ENCODE assay signal across 8 cellular contexts in the genomic region with DNA sequence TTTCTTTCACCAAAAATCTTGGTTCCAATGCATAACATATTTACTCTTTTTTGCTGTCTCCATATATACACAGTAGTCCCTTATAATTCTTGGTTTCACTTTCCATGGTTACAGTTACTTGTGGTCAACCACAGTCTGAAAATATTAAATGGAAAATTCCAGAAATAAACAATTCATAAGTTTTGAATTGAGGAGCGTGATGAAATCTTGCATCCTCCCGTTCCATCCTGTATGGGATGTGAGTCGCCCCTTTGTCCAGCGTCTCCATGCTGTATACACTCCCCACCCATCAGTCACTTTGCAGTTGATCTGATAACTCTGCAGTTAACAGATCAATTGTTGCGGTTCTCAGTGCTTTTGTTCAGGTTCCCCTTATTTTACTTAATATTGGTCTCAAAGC. TPM values are rescaled to one million over a fixed set of nuclear protein-coding genes. Genes with fewer than 3 reads are reported as not detected.
DNase-seq lines count a peak whose midpoint lies in the region; ATAC-seq and TF ChIP-seq lines count a peak whose summit lies in the region.

No MANE protein-coding gene starts in this region.

- H3K9me2 ChIP-seq in PC-9 (ENCODE audit: insufficient read depth) = no peaks in the 10 kb centered on the region

- TF ChIP-seq CTCF in PC-9 (conservative IDR thresholded peaks at IDR 0.05) (no peak), mammary epithelial cell (conservative IDR thresholded peaks at IDR 0.05 in 1 of 2, IDR thresholded peaks at IDR 0.05 in 1 of 2; ENCODE audit: extremely low read depth in 1 of 2, insufficient read depth in 1 of 2, low read depth in 1 of 2, low read length in 2 of 2) (no peak), left lung (IDR thresholded peaks at IDR 0.05) (no peak)

- peaks cover 5% of the 10 kb centered on the region for H3K27me3 Mint-ChIP-seq in activated T-cell treated with anti-CD3 and anti-CD28 coated beads, Interleukin-2, amount 50 U/mL, for 72 hours (ENCODE audit: low read depth)
- H3K27me3 Mint-ChIP-seq in stimulated activated naive B cell treated with anti-CD40 and anti-IgM and Interleukin-4, amounts not matched to agents 10 μg/mL and 1 μg/mL and 100 μg/mL, for 72 hours = peaks cover 0 to 13% of the 10 kb centered on the region in 2 donors

- intact Hi-C loops in PC-9 (cut with micrococcal nuclease; ENCODE audit: unreplicated experiment) (no loop called here), mammary epithelial cell (cut with micrococcal nuclease) (no loop called here), head of caudate nucleus (cut with DNase I) (no loop called here), left lung (cut with DNase I) (no loop called here)

- peak overlapping the region; percentile 6; the same call in 1 of the 2 replicates for H3K4me3 ChIP-seq in PC-9
- peak overlapping the region in 1 of 3 experiments; percentile 0 for H3K4me3 ChIP-seq in mammary epithelial cell (replicated peaks in 1 of 3; ENCODE audit: insufficient read depth in 1 of 3, low read depth in 2 of 3, low read length in 3 of 3)
- no peak overlapping the region for H3K4me3 ChIP-seq in left lung

- in situ Hi-C loops in mammary epithelial cell (cut with MboI; ENCODE audit: low sequenced_read_pairs in 2 of 2) = no loop called here

- no TSS peak for BruUV-seq in PC-9 (replicated peaks; lab: Mats Ljungman, UMichigan)
- BruUV-seq in mammary epithelial cell (replicated peaks; lab: Mats Ljungman, UMichigan) = no TSS peak

- CTCF ChIA-PET in PC-9 (lab: Charles Lee) = no interaction called here
- CTCF ChIA-PET in mammary epithelial cell (lab: Charles Lee; ENCODE audit: low non-redundant PET) = no interaction called here

- peaks cover 11% of the 10 kb centered on the region for H3K4me1 Mint-ChIP-seq in activated T-cell treated with anti-CD3 and anti-CD28 coated beads, Interleukin-2, amount 50 U/mL, for 72 hours (ENCODE audit: low read depth)
- peaks cover 11% of the 10 kb centered on the region in 2 donors for H3K4me1 Mint-ChIP-seq in stimulated activated naive B cell treated with anti-CD40 and anti-IgM and Interleukin-4, amounts not matched to agents 10 μg/mL and 1 μg/mL and 100 μg/mL, for 72 hours

- dilution Hi-C loops in mammary epithelial cell (cut with HindIII; ENCODE audit: low sequenced_read_pairs) = loop anchor here (5.0 kb wide), 1 partner anchor 61 kb away; no protein-coding TSS in a partner anchor

- POLR2A ChIA-PET in PC-9 (lab: Charles Lee; ENCODE audit: unreplicated experiment) = no interaction called here

- no peaks in the 10 kb centered on the region for H3K27me3 ChIP-seq in PC-9 (ENCODE audit: insufficient read depth, low read depth)
- no peaks in the 10 kb centered on the region for H3K27me3 ChIP-seq in mammary epithelial cell (ENCODE audit: insufficient read depth, low read length)
- peaks cover 0 to 8% of the 10 kb centered on the region in 2 donors for H3K27me3 ChIP-seq in left lung

- ATAC-seq in activated T-cell treated with anti-CD3 and anti-CD28 coated beads, Interleukin-2, amount 50 U/mL, for 72 hours (replicated peaks in 1 of 2) = peak; percentile 45 to 57
- peak; percentile 74 to 78 for ATAC-seq in stimulated activated naive B cell treated with anti-CD40 and anti-IgM and Interleukin-4, amounts not matched to agents 10 μg/mL and 1 μg/mL and 100 μg/mL, for 72 hours (replicated peaks)
- no peak for ATAC-seq in left lung

- peak overlapping the region; percentile 27 for H3K27ac Mint-ChIP-seq in activated T-cell treated with anti-CD3 and anti-CD28 coated beads, Interleukin-2, amount 50 U/mL, for 72 hours
- H3K27ac Mint-ChIP-seq in stimulated activated naive B cell treated with anti-CD40 and anti-IgM and Interleukin-4, amounts not matched to agents 10 μg/mL and 1 μg/mL and 100 μg/mL, for 72 hours = peak overlapping the region; percentile 21

- H2AFZ ChIP-seq in PC-9 (no peak overlapping the region), mammary epithelial cell (ENCODE audit: low read depth, low read length) (peak overlapping the region; percentile 38)

- no peak for DNase-seq in activated T-cell treated with anti-CD3 and anti-CD28 coated beads, Interleukin-2, amount 50 U/mL, for 72 hours
- DNase-seq in activated T-cell treated with anti-CD3 and anti-CD28 coated beads, Interleukin-2, amount 50 U/mL, for 48 hours = no peak
- DNase-seq in PC-9 (peak in 1 of 2 experiments; percentile 57), mammary epithelial cell (peak; percentile 72), head of caudate nucleus (no peak), left lung (no peak)
- no peak for DNase-seq in stimulated activated naive B cell treated with anti-CD40 and anti-IgM and Interleukin-4, amounts not matched to agents 10 μg/mL and 1 μg/mL and 100 μg/mL, for 72 hours
- DNase-seq in activated effector memory CD4-positive, alpha-beta T cell treated with anti-CD3 and anti-CD28 coated beads, Interleukin-2, amount 50 U/mL, for 16 hours = no peak

- no peaks in the 10 kb centered on the region for H3K9me3 ChIP-seq in PC-9 (ENCODE audit: insufficient read depth, low read depth)
- no peaks in the 10 kb centered on the region for H3K9me3 ChIP-seq in mammary epithelial cell (replicated peaks; ENCODE audit: insufficient read depth, low read length)
- H3K9me3 ChIP-seq in left lung = no peaks in the 10 kb centered on the region

- H3K27ac ChIP-seq in PC-9 (peak overlapping the region; percentile 56), mammary epithelial cell (ENCODE audit: insufficient read depth, low read depth, low read length) (no peak overlapping the region), left lung (peak overlapping the region in 1 of 2 donors; percentile 34)

- peaks cover 39% of the 10 kb centered on the region for H3F3A ChIP-seq in PC-9 (ENCODE audit: insufficient read depth, low read depth)

- peaks cover 47% of the 10 kb centered on the region for H3K4me1 ChIP-seq in PC-9 (replicated peaks; ENCODE audit: insufficient read depth)
- H3K4me1 ChIP-seq in mammary epithelial cell (ENCODE audit: insufficient read depth, low read length) = peaks cover 10% of the 10 kb centered on the region
- peaks cover 5 to 7% of the 10 kb centered on the region in 2 donors for H3K4me1 ChIP-seq in left lung

- peaks cover 0 to 3% of the 10 kb centered on the region in 2 donors for H3K36me3 Mint-ChIP-seq in activated T-cell treated with anti-CD3 and anti-CD28 coated beads, Interleukin-2, amount 50 U/mL, for 72 hours (ENCODE audit: insufficient read depth in 2 of 2)
- peaks cover 0 to 2% of the 10 kb centered on the region in 2 donors for H3K36me3 Mint-ChIP-seq in stimulated activated naive B cell treated with anti-CD40 and anti-IgM and Interleukin-4, amounts not matched to agents 10 μg/mL and 1 μg/mL and 100 μg/mL, for 72 hours

- H3K4me2 ChIP-seq in PC-9 (peak overlapping the region; percentile 43), mammary epithelial cell (ENCODE audit: insufficient read depth, low read depth, low read length) (peak overlapping the region; percentile 28)

- H3K4me3 Mint-ChIP-seq in activated T-cell treated with anti-CD3 and anti-CD28 coated beads, Interleukin-2, amount 50 U/mL, for 72 hours = peak overlapping the region; percentile 58 to 83
- H3K4me3 Mint-ChIP-seq in stimulated activated naive B cell treated with anti-CD40 and anti-IgM and Interleukin-4, amounts not matched to agents 10 μg/mL and 1 μg/mL and 100 μg/mL, for 72 hours = peak overlapping the region; percentile 66 to 72

- WGBS in mammary epithelial cell (ENCODE audit: low coverage, missing lambda C conversion rate) = 11% methylated on average over 1 of the region's 5 CpGs

- H3K36me3 ChIP-seq in PC-9 (ENCODE audit: low read depth) = no peaks in the 10 kb centered on the region
- no peaks in the 10 kb centered on the region for H3K36me3 ChIP-seq in mammary epithelial cell (ENCODE audit: insufficient read depth, low read length)
- no peaks in the 10 kb centered on the region for H3K36me3 ChIP-seq in left lung

- H3K9me3 Mint-ChIP-seq in activated T-cell treated with anti-CD3 and anti-CD28 coated beads, Interleukin-2, amount 50 U/mL, for 72 hours = no peaks in the 10 kb centered on the region
- no peaks in the 10 kb centered on the region for H3K9me3 Mint-ChIP-seq in stimulated activated naive B cell treated with anti-CD40 and anti-IgM and Interleukin-4, amounts not matched to agents 10 μg/mL and 1 μg/mL and 100 μg/mL, for 72 hours

- no peak overlapping the region for H3K9ac ChIP-seq in mammary epithelial cell (ENCODE audit: insufficient read depth, low read length)

- H4K20me1 ChIP-seq in PC-9 (ENCODE audit: insufficient read depth) (no peaks in the 10 kb centered on the region), mammary epithelial cell (ENCODE audit: insufficient read depth, low read length) (no peaks in the 10 kb centered on the region)

- no peaks in the 10 kb centered on the region for H3K79me2 ChIP-seq in PC-9 (ENCODE audit: low read depth)
- H3K79me2 ChIP-seq in mammary epithelial cell (ENCODE audit: insufficient read depth, low read length) = no peaks in the 10 kb centered on the region

RNA-seq across cellular contexts. Expression of a gene that starts 11.5 kb away (rescaled TPM):
- 10 to 100 TPM; 44.8 to 45.0 TPM for total RNA-seq in activated T-cell treated with anti-CD3 and anti-CD28 coated beads, Interleukin-2, amount 50 U/mL, for 72 hours
- 41.2 and 59.7 TPM in 2 replicates for total RNA-seq in PC-9 (2021)
- total RNA-seq in mammary epithelial cell = 10 to 100 TPM; 48.5 to 58.8 TPM
- polyA plus RNA-seq in mammary epithelial cell = 34.9 TPM
- polyA minus RNA-seq in mammary epithelial cell = 51.6 TPM
- 10 to 100 TPM; 33.9 to 39.1 TPM for total RNA-seq in left lung

RNA-seq across cellular contexts. Expression of a gene that starts 20.3 kb away (rescaled TPM):
- total RNA-seq in activated T-cell treated with anti-CD3 and anti-CD28 coated beads, Interleukin-2, amount 50 U/mL, for 72 hours = 10 to 100 TPM; 38.1 to 41.9 TPM
- total RNA-seq in PC-9 (2021) (123 and 126 TPM in 2 replicates), mammary epithelial cell (100 to 1,000 TPM; 166 to 323 TPM), left lung (100 to 1,000 TPM in 1 of 2 donors, 10 to 100 TPM in 1; 92.1 to 128 TPM)
- 332 TPM for polyA plus RNA-seq in mammary epithelial cell
- polyA minus RNA-seq in mammary epithelial cell = 114 TPM

RNA-seq across cellular contexts. Expression of a gene that starts 48.1 kb away (rescaled TPM):
- total RNA-seq in activated T-cell treated with anti-CD3 and anti-CD28 coated beads, Interleukin-2, amount 50 U/mL, for 72 hours = 100 to 1,000 TPM; 109 to 135 TPM
- total RNA-seq in PC-9 (2021) (133 and 149 TPM in 2 replicates), mammary epithelial cell (10 to 100 TPM; 30.3 to 93.0 TPM), left lung (100 to 1,000 TPM in 1 of 2 donors, 10 to 100 TPM in 1; 83.3 to 109 TPM)
- polyA plus RNA-seq in mammary epithelial cell = 141 TPM
- polyA minus RNA-seq in mammary epithelial cell = 111 TPM

RNA-seq across cellular contexts. Expression of a gene that starts 48.2 kb away (rescaled TPM):
- 10 to 100 TPM; 41.8 to 42.3 TPM for total RNA-seq in activated T-cell treated with anti-CD3 and anti-CD28 coated beads, Interleukin-2, amount 50 U/mL, for 72 hours
- total RNA-seq in PC-9 (2021) = 31.5 and 35.8 TPM in 2 replicates
- 10 to 100 TPM in 1 of 2 donors, 1 to 10 TPM in 1; 8.7 to 61.4 TPM for total RNA-seq in mammary epithelial cell
- 103 TPM for polyA plus RNA-seq in mammary epithelial cell
- polyA minus RNA-seq in mammary epithelial cell = 22.5 TPM
- total RNA-seq in left lung = 10 to 100 TPM; 14.9 to 24.0 TPM
